8 cellular contexts compared by ENCODE assay signal in genomic region chr1:1157426-1157913, GRCh38. TPM values are rescaled to one million over a fixed set of nuclear protein-coding genes. Genes with fewer than 3 reads are reported as not detected.
DNase-seq lines count a peak whose midpoint lies in the region; ATAC-seq and TF ChIP-seq lines count a peak whose summit lies in the region.

No MANE protein-coding gene starts in this region.

- H3K36me3 Mint-ChIP-seq in type B pancreatic cell: no peaks in the 10 kb centered on the region

- no peak for TF ChIP-seq CTCF in ovary (IDR thresholded peaks at IDR 0.05)
- TF ChIP-seq CTCF in type B pancreatic cell (conservative IDR thresholded peaks at IDR 0.05): no peak

- no peak for TF ChIP-seq EP300 in ovary (IDR thresholded peaks at IDR 0.05)

- H3K9me3 ChIP-seq in ovary: no peaks in the 10 kb centered on the region

- TF ChIP-seq POLR2A in ovary (IDR thresholded peaks at IDR 0.05): no peak

- no peak overlapping the region for H3K27ac Mint-ChIP-seq in type B pancreatic cell

- peaks cover 10% of the 10 kb centered on the region for H3K9me3 Mint-ChIP-seq in type B pancreatic cell

- ATAC-seq in HG03196 (IDR thresholded peaks at IDR 0.05; ENCODE audit: unreplicated experiment) (peak; percentile 50), SK-N-SH treated with all-trans-retinoic acid at 6 μM for 48 hours (peak; percentile 94), Right ventricle myocardium inferior (peak; percentile 95), HG03378 (IDR thresholded peaks at IDR 0.05; ENCODE audit: unreplicated experiment) (no peak)

- intact Hi-C loops in Right ventricle myocardium inferior (cut with DNase I): no loop called here
- intact Hi-C loops in ovary (cut with DNase I): no loop called here

- H3K36me3 ChIP-seq in ovary: no peaks in the 10 kb centered on the region

- no peaks in the 10 kb centered on the region for H3K4me1 Mint-ChIP-seq in type B pancreatic cell (ENCODE audit: unreplicated experiment)

- peak overlapping the region; percentile 73 for H3K4me3 Mint-ChIP-seq in type B pancreatic cell

- H3K27ac ChIP-seq in ovary: peak overlapping the region in 1 of 2 donors; percentile 27

- WGBS in ovary, 3 donors: 0 to 2% (median 1%) methylated on average over 9 to 29 of the region's 29 CpGs

- H3K27me3 Mint-ChIP-seq in type B pancreatic cell: no peaks in the 10 kb centered on the region

- peaks cover 5% of the 10 kb centered on the region for H3K4me1 ChIP-seq in ovary (ENCODE audit: insufficient read depth)

- no peaks in the 10 kb centered on the region for H3K27me3 ChIP-seq in ovary

- peak overlapping the region; percentile 60 for H3K4me3 ChIP-seq in ovary

- DNase-seq in GM04504 (ENCODE audit: low read depth) (peak; percentile 80), Right ventricle myocardium inferior (ENCODE audit: missing footprints) (peak; percentile 94), ovary (peak; percentile 61 to 77 (median 72)), type B pancreatic cell (ENCODE audit: extremely low spot score, unreplicated experiment) (no peak)
- DNase-seq in activated naive CD8-positive, alpha-beta T cell treated with anti-CD3 and anti-CD28 coated beads, Interleukin-2, amount 50 U/mL, for 16 hours (ENCODE audit: low read depth, low spot score): peak; percentile 14

TF ChIP-seq in SK-N-SH treated with all-trans-retinoic acid at 6 μM for 48 hours, 23 proteins besides CTCF, POLR2A, EP300 and RAD21:
- no peak for TF ChIP-seq OSR1 (CRISPR knock-in tag; IDR thresholded peaks at IDR 0.05)
- TF ChIP-seq ZC3H10 (CRISPR knock-in tag; IDR thresholded peaks at IDR 0.05): no peak
- no peak for TF ChIP-seq ZNF8 (CRISPR knock-in tag; IDR thresholded peaks at IDR 0.05)
- no peak for TF ChIP-seq RARB (CRISPR knock-in tag; IDR thresholded peaks at IDR 0.05)
- no peak for TF ChIP-seq CREB5 (CRISPR knock-in tag; IDR thresholded peaks at IDR 0.05; ENCODE audit: low read depth)
- no peak for TF ChIP-seq TOX (CRISPR knock-in tag; IDR thresholded peaks at IDR 0.05; ENCODE audit: borderline replicate concordance)
- no peak for TF ChIP-seq ARNTL (CRISPR knock-in tag; IDR thresholded peaks at IDR 0.05; ENCODE audit: borderline replicate concordance, low read depth)
- no peak for TF ChIP-seq ESRRG (CRISPR knock-in tag; IDR thresholded peaks at IDR 0.05)
- no peak for TF ChIP-seq ZFP3 (CRISPR knock-in tag; IDR thresholded peaks at IDR 0.05)
- TF ChIP-seq ZNF565 (CRISPR knock-in tag; conservative IDR thresholded peaks at IDR 0.05; ENCODE audit: low read depth): no peak
- TF ChIP-seq TSHZ2 (CRISPR knock-in tag; IDR thresholded peaks at IDR 0.05): no peak
TF ChIP-seq in SK-N-SH treated with all-trans-retinoic acid at 6 μM for 48 hours: peak in this region for 0.

RNA-seq across cellular contexts. Expression of gene TTLL10, which starts 16.2 kb away (rescaled TPM):
- 0.24 TPM for total RNA-seq in Right ventricle myocardium inferior
- total RNA-seq in ovary: 1 to 10 TPM in 3 of 7 donors, under 1 TPM in 2, not detected in 2; 0.60 to 7.0 (median 1.1) TPM
- polyA plus RNA-seq in ovary: not detected
- total RNA-seq in type B pancreatic cell (ENCODE audit: low replicate concordance): 0.88 and 1.4 TPM in 2 replicates

RNA-seq across cellular contexts. Expression of gene C1orf159, which starts 41.6 kb away (rescaled TPM):
- 2.9 TPM for total RNA-seq in Right ventricle myocardium inferior
- 10 to 100 TPM in 4 of 7 donors, 1 to 10 TPM in 3; 5.3 to 22.1 (median 10.7) TPM for total RNA-seq in ovary
- polyA plus RNA-seq in ovary: 1 to 10 TPM in 1 of 2 donors, under 1 TPM in 1; 0.28 to 8.5 TPM
- 20.0 and 21.2 TPM in 2 replicates for total RNA-seq in type B pancreatic cell (ENCODE audit: low replicate concordance)

RNA-seq across cellular contexts. Expression of gene TNFRSF18, which starts 48.9 kb away (rescaled TPM):
- total RNA-seq in Right ventricle myocardium inferior (not detected), ovary (1 to 10 TPM in 1 of 7 donors, under 1 TPM in 2, not detected in 4; 0.23 to 1.4 (median 0.41) TPM), type B pancreatic cell (ENCODE audit: low replicate concordance) (0.38 TPM in 1 of 2 replicates, not detected in the other)
- polyA plus RNA-seq in ovary: under 1 TPM in 1 of 2 donors, not detected in 1; 0.10 TPM

RNA-seq across cellular contexts. Expression of gene TNFRSF4, which starts 56.5 kb away (rescaled TPM):
- total RNA-seq in Right ventricle myocardium inferior (1.4 TPM), ovary (1 to 10 TPM in 3 of 7 donors, under 1 TPM in 4; 0.37 to 1.8 (median 0.71) TPM), type B pancreatic cell (ENCODE audit: low replicate concordance) (0.31 TPM in 1 of 2 replicates, not detected in the other)
- 1 to 10 TPM in 1 of 2 donors, not detected in 1; 2.5 TPM for polyA plus RNA-seq in ovary
